Comparison of ENCODE assay signal across 8 cellular contexts in genomic region chr6:49550413-49551125, GRCh38. TPM values are rescaled to one million over a fixed set of nuclear protein-coding genes. Genes with fewer than 3 reads are reported as not detected.
A peak's percentile ranks its signal among the peaks of the same experiment; 100 is the strongest.
DNase-seq lines count a peak whose midpoint lies in the region; ATAC-seq, FAIRE-seq and TF ChIP-seq lines count a peak whose summit lies in the region.

C6orf141 (plus strand) TSS chr6:49550668; CDS start chr6:49550793, 125 bp downstream.

- H3K9me1 ChIP-seq in endothelial cell of umbilical vein (replicated peaks; ENCODE audit: control insufficient read depth, extremely low read depth, insufficient read depth, low read length): no peaks in the 10 kb centered on the region

- no peaks in the 10 kb centered on the region for H3K9me3 ChIP-seq in endothelial cell of umbilical vein (replicated peaks; ENCODE audit: control insufficient read depth, insufficient read depth, low read length)

- peaks cover 16 to 18% of the 10 kb centered on the region in 2 donors for H3K4me1 Mint-ChIP-seq in natural killer cell

- H3K36me3 Mint-ChIP-seq in natural killer cell: no peaks in the 10 kb centered on the region

- peak within 1 kb of the TSS; percentile 83 for H2AFZ ChIP-seq in endothelial cell of umbilical vein (ENCODE audit: low read depth, low read length)

- TF ChIP-seq CTCF in endothelial cell of umbilical vein (IDR thresholded peaks at IDR 0.05; ENCODE audit: extremely low read depth in 1 of 2, insufficient read depth in 1 of 2, low read depth in 1 of 2, low read length in 2 of 2) (no peak), natural killer cell (IDR thresholded peaks at IDR 0.05) (no peak)

- CTCF ChIA-PET in endothelial cell of umbilical vein (lab: Charles Lee): interaction anchor here (0.6 to 6.8 kb wide), 10 partner anchors 9 to 56 kb away, joined by 3 to 80 read pairs (median 5); no protein-coding TSS in a partner anchor

- POLR2A ChIA-PET in endothelial cell of umbilical vein (lab: Charles Lee): no interaction called here

- H3K4me3 ChIP-seq in endothelial cell of umbilical vein (replicated peaks in 1 of 3; ENCODE audit: insufficient read depth in 1 of 3, low read depth in 1 of 3, low read length in 3 of 3): peak within 1 kb of the TSS; percentile 51 to 71 (median 59)

- H3K4me1 ChIP-seq in endothelial cell of umbilical vein (ENCODE audit: control insufficient read depth, extremely low read depth, insufficient read depth, low read length): peaks cover 24% of the 10 kb centered on the region

- intact Hi-C loops in endothelial cell of umbilical vein (cut with micrococcal nuclease): loop anchor here (1.0 to 5.0 kb wide), 4 partner anchors 16 to 223 kb away; no protein-coding TSS in a partner anchor
- intact Hi-C loops in natural killer cell (cut with micrococcal nuclease): no loop called here

- ATAC-seq in GM21515 (IDR thresholded peaks at IDR 0.05; ENCODE audit: unreplicated experiment): peak; percentile 74
- ATAC-seq in natural killer cell: peak in 1 of 3 donors; percentile 45
- ATAC-seq in GM19328 (IDR thresholded peaks at IDR 0.05; ENCODE audit: unreplicated experiment): no peak

- H3K9ac ChIP-seq in endothelial cell of umbilical vein (replicated peaks; ENCODE audit: extremely low read depth, insufficient read depth, low read length): peak within 1 kb of the TSS; percentile 67

- peak within 1 kb of the TSS; percentile 11 for H3K27ac ChIP-seq in endothelial cell of umbilical vein (ENCODE audit: insufficient read depth, low read depth, low read length)

- H3K27ac Mint-ChIP-seq in natural killer cell: no peak within 1 kb of the TSS

- FAIRE-seq in endothelial cell of umbilical vein (lab: Jason Lieb, UNC): no peak

- H3K27me3 ChIP-seq in endothelial cell of umbilical vein (ENCODE audit: control insufficient read depth in 2 of 2, insufficient read depth in 2 of 2, low read length in 2 of 2): peaks cover 0 to 3% of the 10 kb centered on the region in 2 experiments

- no peaks in the 10 kb centered on the region for H4K20me1 ChIP-seq in endothelial cell of umbilical vein (replicated peaks; ENCODE audit: control insufficient read depth, extremely low read depth, insufficient read depth, low read length)

- peak within 1 kb of the TSS; percentile 79 for H3K4me2 ChIP-seq in endothelial cell of umbilical vein (ENCODE audit: insufficient read depth, low read length)

- peak within 1 kb of the TSS; percentile 87 for H3K4me3 Mint-ChIP-seq in natural killer cell

- H3K36me3 ChIP-seq in endothelial cell of umbilical vein (ENCODE audit: control insufficient read depth in 2 of 2, extremely low read depth in 1 of 2, insufficient read depth in 2 of 2, low read length in 2 of 2): no peaks in the 10 kb centered on the region

- peak; percentile 46 for DNase-seq in EL
- DNase-seq in HK-2 (ENCODE audit: unreplicated experiment): peak; percentile 6
- DNase-seq in UCSD-AML1 (lab: John Stamatoyannopoulos, UW; ENCODE audit: unreplicated experiment): peak; percentile 12
- DNase-seq in endothelial cell of umbilical vein (ENCODE audit: low read depth, low spot score): peak; percentile 24
- DNase-seq in natural killer cell: no peak
- no peak for DNase-seq in Ammon's horn (ENCODE audit: low spot score)

- TF ChIP-seq POLR2A in endothelial cell of umbilical vein (IDR thresholded peaks at IDR 0.05; ENCODE audit: low read depth, low read length): no peak

- dilution Hi-C loops in endothelial cell of umbilical vein (cut with MboI; ENCODE audit: extremely low pct_ligation_motif_present, low sequenced_read_pairs): no loop called here

- H3K79me2 ChIP-seq in endothelial cell of umbilical vein (ENCODE audit: control insufficient read depth, insufficient read depth, low read length): peaks cover 19% of the 10 kb centered on the region

- H3K9me3 Mint-ChIP-seq in natural killer cell: no peaks in the 10 kb centered on the region

- BruUV-seq in endothelial cell of umbilical vein (replicated peaks; lab: Mats Ljungman, UMichigan): no TSS peak

- peaks cover 14 to 43% of the 10 kb centered on the region in 2 donors for H3K27me3 Mint-ChIP-seq in natural killer cell (ENCODE audit: low read depth in 2 of 2)

TF ChIP-seq in endothelial cell of umbilical vein, 7 proteins besides CTCF, POLR2A, EP300 and RAD21:
- TF ChIP-seq FOS (IDR thresholded peaks at IDR 0.05; ENCODE audit: borderline replicate concordance, insufficient read depth, low read length) (no peak), POLR2AphosphoS5 (IDR thresholded peaks at IDR 0.05; ENCODE audit: insufficient read depth, low read depth, low read length) (no peak), EZH2 (IDR thresholded peaks at IDR 0.05; ENCODE audit: borderline replicate concordance, low read depth, low read length, severe bottlenecking) (no peak), MAX (IDR thresholded peaks at IDR 0.05; ENCODE audit: insufficient read depth, insufficient read length) (no peak), GATA2 (IDR thresholded peaks at IDR 0.05; ENCODE audit: insufficient read depth, insufficient read length, low read depth, low read length) (no peak), MYC (IDR thresholded peaks at IDR 0.05; ENCODE audit: low read depth, low read length) (no peak), JUN (IDR thresholded peaks at IDR 0.05; ENCODE audit: borderline replicate concordance, insufficient read depth, insufficient read length, low read depth) (no peak)

RNA-seq across cellular contexts. Expression of gene C6orf141, which starts in this region (rescaled TPM):
- total RNA-seq in endothelial cell of umbilical vein: 13.7 and 15.5 TPM in 2 replicates
- 4.1 and 5.7 TPM in 2 replicates for polyA plus RNA-seq in endothelial cell of umbilical vein
- 2.6 and 4.9 TPM in 2 replicates for polyA plus RNA-seq in endothelial cell of umbilical vein (2011; cell fraction: cytosol; rRNA removed)
- 30.8 and 40.7 TPM in 2 replicates for polyA plus RNA-seq in endothelial cell of umbilical vein (2011; cell fraction: nucleus; rRNA removed)
- polyA plus RNA-seq in endothelial cell of umbilical vein (2012): 13.3 and 14.2 TPM in 2 replicates
- polyA minus RNA-seq in endothelial cell of umbilical vein: 1.9 and 4.3 TPM in 2 replicates
- polyA minus RNA-seq in endothelial cell of umbilical vein (2011; cell fraction: cytosol; rRNA and poly(A)+ RNA removed): not detected
- polyA minus RNA-seq in endothelial cell of umbilical vein (2011; cell fraction: nucleus; rRNA and poly(A)+ RNA removed): 8.2 and 8.5 TPM in 2 replicates
- not detected for total RNA-seq in natural killer cell

Comparison
In these comparisons a context has a peak if more than half of its experiments do, and no peak if none do; other contexts are left out.
1. RNA of gene C6orf141 (total RNA-seq): 13.7 to 15.5 TPM in endothelial cell of umbilical vein; not detected in natural killer cell; every median in the first group is over 10 times any median in the second.
2. DNase-seq: peak in EL (single experiment), HK-2 (single experiment), UCSD-AML1 (single experiment) and endothelial cell of umbilical vein (single experiment); none in natural killer cell (single experiment) and Ammon's horn (single experiment).